8 cellular contexts compared by ENCODE assay signal in genomic region chr12:7130791-7131501, GRCh38.
DNase-seq lines count a peak whose midpoint lies in the region; ATAC-seq and TF ChIP-seq lines count a peak whose summit lies in the region.

No MANE protein-coding gene starts in this region.

- ATAC-seq in GM21528 (IDR thresholded peaks at IDR 0.05; ENCODE audit: low FRiP score, unreplicated experiment), result peak; percentile 29

- H3K9me3 ChIP-seq in mucosa of rectum (ENCODE audit: control insufficient read depth in 2 of 2, low read length in 2 of 2), result no peaks in the 10 kb centered on the region

- no peaks in the 10 kb centered on the region for H3K36me3 ChIP-seq in mucosa of rectum (ENCODE audit: control insufficient read depth in 2 of 2, insufficient read depth in 2 of 2, low read length in 2 of 2)

- peak overlapping the region in 1 of 2 donors; percentile 61 for H3K27ac ChIP-seq in mucosa of rectum (ENCODE audit: low read depth in 2 of 2, low read length in 2 of 2)

- peaks cover 0 to 8% of the 10 kb centered on the region in 2 donors for H3K27me3 ChIP-seq in mucosa of rectum (ENCODE audit: control insufficient read depth in 2 of 2, insufficient read depth in 2 of 2, low read length in 2 of 2)

- no peak for TF ChIP-seq CTCF in epithelial cell of esophagus (IDR thresholded peaks at IDR 0.05; ENCODE audit: insufficient read depth, low read depth, low read length, missing control alignments)

- DNase-seq in C1 segment of cervical spinal cord (lab: John Stamatoyannopoulos, UW) (peak in 8 of 14 donors; percentile 7 to 78 (median 21)), NCI-H2171 treated with DMSO at 0.1 percent for 48 hours (lab: John Stamatoyannopoulos, UW) (peak; percentile 93), activated T-cell treated with anti-CD3 and anti-CD28 coated beads for 24 hours (ENCODE audit: low read depth) (peak; percentile 37), epithelial cell of esophagus (ENCODE audit: low read depth) (peak; percentile 55), stromal cell of bone marrow (ENCODE audit: low read depth) (peak; percentile 14), SIG-M5 (lab: John Stamatoyannopoulos, UW) (no peak)

- peak overlapping the region; percentile 43 to 64 for H3K9ac ChIP-seq in mucosa of rectum (ENCODE audit: low read depth in 1 of 2, low read length in 2 of 2)

- peaks cover 14 to 15% of the 10 kb centered on the region in 2 donors for H3K4me1 ChIP-seq in mucosa of rectum (ENCODE audit: control insufficient read depth in 2 of 2, insufficient read depth in 2 of 2, low read length in 2 of 2)

- H3K4me3 ChIP-seq in epithelial cell of esophagus (ENCODE audit: low read length) (peak overlapping the region; percentile 84), mucosa of rectum (ENCODE audit: low read length in 2 of 2) (peak overlapping the region; percentile 70 to 72)
